1 cellular context compared by ENCODE assay signal in the genomic region with DNA sequence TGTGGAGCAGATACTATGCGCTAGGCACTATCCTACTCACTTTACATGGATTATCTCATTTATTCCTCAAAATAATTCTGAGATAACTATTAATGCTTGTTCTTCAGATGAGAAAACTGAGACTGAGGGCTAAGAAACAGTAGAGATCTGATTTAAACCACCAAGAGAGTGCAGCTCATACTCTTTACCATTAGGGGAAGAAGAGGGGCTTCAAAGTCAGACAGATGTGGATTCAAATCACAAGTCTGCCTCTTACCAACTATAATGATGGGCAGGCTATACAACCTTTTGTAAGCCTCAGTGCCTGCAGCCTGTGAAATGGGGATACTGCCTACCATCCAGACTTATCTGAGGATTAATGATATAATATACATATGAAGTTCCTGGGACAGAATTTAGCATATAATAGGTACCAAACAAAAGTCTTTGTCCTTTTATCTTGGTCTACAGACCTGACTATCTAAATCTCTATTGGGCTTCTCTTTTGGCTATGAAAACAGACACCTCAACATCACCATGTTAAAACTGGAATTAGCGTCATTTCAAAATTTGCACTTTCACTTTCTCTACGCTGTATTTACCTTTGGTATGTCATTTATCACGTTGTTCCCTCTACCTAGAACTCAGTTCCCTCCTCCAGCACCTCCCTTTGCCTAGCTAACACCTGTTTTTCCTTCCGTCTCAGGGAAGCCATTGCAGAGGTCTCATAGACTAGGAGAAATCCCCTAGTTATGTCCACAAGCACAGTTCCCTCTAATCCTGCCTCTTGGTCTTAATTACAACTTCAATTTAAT.
TF ChIP-seq lines count a peak whose summit lies in the region.

No MANE protein-coding gene starts in this region.

TF ChIP-seq in K562, 482 proteins besides CTCF, POLR2A, EP300 and RAD21:
- no peak for TF ChIP-seq ZBTB17 (CRISPR knock-in tag; IDR thresholded peaks at IDR 0.05)
- TF ChIP-seq HNRNPH1 (optimal IDR thresholded peaks at IDR 0.05; ENCODE audit: low read depth, low read length), result no peak
- TF ChIP-seq ZNF589 (CRISPR knock-in tag; IDR thresholded peaks at IDR 0.05; ENCODE audit: low read depth), result no peak
- TF ChIP-seq, protein P1, sequence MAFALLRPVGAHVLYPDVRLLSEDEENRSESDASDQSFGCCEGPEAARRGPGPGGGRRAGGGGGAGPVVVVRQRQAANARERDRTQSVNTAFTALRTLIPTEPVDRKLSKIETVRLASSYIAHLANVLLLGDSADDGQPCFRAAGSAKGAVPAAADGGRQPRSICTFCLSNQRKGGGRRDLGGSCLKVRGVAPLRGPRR (CRISPR knock-in tag; IDR thresholded peaks at IDR 0.05), result no peak
- TF ChIP-seq NEUROD1 (IDR thresholded peaks at IDR 0.05; ENCODE audit: borderline replicate concordance, low read depth, low read length, partially characterized antibody), result no peak
- TF ChIP-seq HDAC3 (IDR thresholded peaks at IDR 0.05; ENCODE audit: borderline replicate concordance, partially characterized antibody), result no peak
- TF ChIP-seq, protein P2, sequence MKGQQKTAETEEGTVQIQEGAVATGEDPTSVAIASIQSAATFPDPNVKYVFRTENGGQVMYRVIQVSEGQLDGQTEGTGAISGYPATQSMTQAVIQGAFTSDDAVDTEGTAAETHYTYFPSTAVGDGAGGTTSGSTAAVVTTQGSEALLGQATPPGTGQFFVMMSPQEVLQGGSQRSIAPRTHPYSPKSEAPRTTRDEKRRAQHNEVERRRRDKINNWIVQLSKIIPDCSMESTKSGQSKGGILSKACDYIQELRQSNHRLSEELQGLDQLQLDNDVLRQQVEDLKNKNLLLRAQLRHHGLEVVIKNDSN (CRISPR knock-in tag; IDR thresholded peaks at IDR 0.05), result no peak
- no peak for TF ChIP-seq ZBTB49 (CRISPR knock-in tag; IDR thresholded peaks at IDR 0.05; ENCODE audit: borderline replicate concordance)
- no peak for TF ChIP-seq BRD9 (IDR thresholded peaks at IDR 0.05; ENCODE audit: low read depth, partially characterized antibody)
- no peak for TF ChIP-seq GATAD2B (IDR thresholded peaks at IDR 0.05; ENCODE audit: borderline replicate concordance)
- TF ChIP-seq E2F1 (CRISPR knock-in tag; IDR thresholded peaks at IDR 0.05), result no peak
- TF ChIP-seq GTF2A2 (tag; IDR thresholded peaks at IDR 0.05), result no peak
- no peak for TF ChIP-seq MGA (IDR thresholded peaks at IDR 0.05)
- no peak for TF ChIP-seq SMARCA4 (IDR thresholded peaks at IDR 0.05)
- TF ChIP-seq MCM7 (IDR thresholded peaks at IDR 0.05), result no peak
- no peak for TF ChIP-seq SMC3 (conservative IDR thresholded peaks at IDR 0.05; ENCODE audit: insufficient read depth, low read depth, low read length)
- TF ChIP-seq U2AF1 (optimal IDR thresholded peaks at IDR 0.05; ENCODE audit: low read depth, low read length), result no peak
- no peak for TF ChIP-seq GABPB2 (CRISPR knock-in tag; conservative IDR thresholded peaks at IDR 0.05)
- no peak for TF ChIP-seq RBBP5 (IDR thresholded peaks at IDR 0.05; ENCODE audit: borderline replicate concordance, insufficient read depth, low read length, poor library complexity, severe bottlenecking)
- no peak for TF ChIP-seq ZNF24 (IDR thresholded peaks at IDR 0.05)
